ENCODE assay signal across 11 cellular contexts in the genomic region with DNA sequence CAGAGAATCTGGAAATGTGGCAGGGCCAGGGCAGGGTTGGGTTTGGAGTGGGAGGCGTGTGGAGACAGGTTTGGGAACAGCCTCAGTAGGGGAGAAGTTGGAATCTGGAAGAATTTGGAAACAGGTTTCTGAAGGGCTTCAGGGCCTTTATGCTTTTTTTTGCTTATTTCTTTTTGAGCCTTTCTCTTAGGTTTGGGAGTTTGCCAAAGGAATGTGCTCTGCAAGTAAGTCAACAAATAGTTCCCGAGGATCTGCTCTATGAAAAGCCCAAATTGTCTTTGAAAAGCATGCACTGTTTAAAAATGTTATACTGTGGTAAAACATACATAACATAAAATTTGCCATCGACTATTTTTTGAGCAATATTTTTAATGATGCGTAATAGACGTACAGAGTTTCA.
DNase-seq lines count a peak whose midpoint lies in the region; ATAC-seq lines count a peak whose summit lies in the region.
"Had no signal": no experiment of that assay in that cellular context is flagged by ENCODE, and none has a peak within 500 bp of the region (broad histone marks: within the 10 kb centered on the region; RNA-seq: fewer than 3 reads in every experiment).

No MANE protein-coding gene starts in this region.

- intact Hi-C loops in posterior vena cava (cut with DNase I) = no loop called here

- peak; percentile 24 for ATAC-seq in esophagus mucosa
- no peak for ATAC-seq in HG03039 (IDR thresholded peaks at IDR 0.05; ENCODE audit: unreplicated experiment)

- peak; percentile 39 for DNase-seq in AG08395 (ENCODE audit: low spot score)
- peak; percentile 2 for DNase-seq in NCI-H226
- peak; percentile 24 for DNase-seq in mucosa of gallbladder (ENCODE audit: low spot score)
- no peak for DNase-seq in SIG-M5 treated with dmso at 0.1 percent for 504 hours (lab: John Stamatoyannopoulos, UW; ENCODE audit: unreplicated experiment)
- DNase-seq in ecto neural progenitor cell (ENCODE audit: low spot score) = no peak
- no peak for DNase-seq in posterior vena cava (ENCODE audit: low spot score)
- DNase-seq: activated naive CD4-positive, alpha-beta T cell treated with anti-CD3 and anti-CD28 coated beads, Interleukin-2, amount 50 U/mL, for 16 hours; NCI-H1694 treated with DMSO at 0.1 percent for 48 hours; RPMI8226 had no signal

Comparison
In these comparisons a context has a peak if more than half of its experiments do, and no peak if none do; other contexts are left out.
1. DNase-seq: peak in AG08395 (single experiment), NCI-H226 (single experiment) and mucosa of gallbladder (single experiment); none in SIG-M5 treated with dmso at 0.1 percent for 504 hours (single experiment), ecto neural progenitor cell (single experiment) and posterior vena cava (single experiment).